1 cellular context compared by ENCODE assay signal in genomic region chr17:28357061-28357900, GRCh38.
TF ChIP-seq lines count a peak whose summit lies in the region.

A gene with protein sequence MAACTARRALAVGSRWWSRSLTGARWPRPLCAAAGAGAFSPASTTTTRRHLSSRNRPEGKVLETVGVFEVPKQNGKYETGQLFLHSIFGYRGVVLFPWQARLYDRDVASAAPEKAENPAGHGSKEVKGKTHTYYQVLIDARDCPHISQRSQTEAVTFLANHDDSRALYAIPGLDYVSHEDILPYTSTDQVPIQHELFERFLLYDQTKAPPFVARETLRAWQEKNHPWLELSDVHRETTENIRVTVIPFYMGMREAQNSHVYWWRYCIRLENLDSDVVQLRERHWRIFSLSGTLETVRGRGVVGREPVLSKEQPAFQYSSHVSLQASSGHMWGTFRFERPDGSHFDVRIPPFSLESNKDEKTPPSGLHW (minus strand): TSS chr17:28357527. CDS start chr17:28357448, 79 bp downstream.

TF ChIP-seq in HepG2, 621 proteins besides CTCF, POLR2A, EP300 and RAD21 (continued from another document and continues in another):
- peak; percentile 84; the same call in 1 of the 2 replicates for TF ChIP-seq ATF6 (CRISPR knock-in tag; conservative IDR thresholded peaks at IDR 0.05)
- TF ChIP-seq ZNF256 (CRISPR knock-in tag; conservative IDR thresholded peaks at IDR 0.05), result no peak; the same call in 1 of the 2 replicates
- peak; percentile 67 for TF ChIP-seq DBP (CRISPR knock-in tag; IDR thresholded peaks at IDR 0.05; ENCODE audit: not compliant biosample characterization)
- TF ChIP-seq CENPT (CRISPR knock-in tag; IDR thresholded peaks at IDR 0.05; ENCODE audit: low read depth), result peak; percentile 81; the same call in 1 of the 2 replicates
- TF ChIP-seq PRPF4 (IDR thresholded peaks at IDR 0.05; ENCODE audit: low read depth, low read length, poor library complexity, severe bottlenecking), result no peak
- peak; percentile 83; the same call in 1 of the 2 replicates for TF ChIP-seq ZZZ3 (CRISPR knock-in tag; IDR thresholded peaks at IDR 0.05; ENCODE audit: borderline replicate concordance)
- no peak for TF ChIP-seq EEA1 (CRISPR knock-in tag; IDR thresholded peaks at IDR 0.05; ENCODE audit: borderline replicate concordance)
- TF ChIP-seq YEATS2 (CRISPR knock-in tag; IDR thresholded peaks at IDR 0.05; ENCODE audit: borderline replicate concordance), result peak; percentile 96
- TF ChIP-seq U2AF1 (optimal IDR thresholded peaks at IDR 0.05; ENCODE audit: low read depth, low read length), result no peak
- TF ChIP-seq NFYC (CRISPR knock-in tag; IDR thresholded peaks at IDR 0.05), result peak; percentile 21
- TF ChIP-seq ZSCAN20 (CRISPR knock-in tag; IDR thresholded peaks at IDR 0.05; ENCODE audit: borderline replicate concordance), result no peak
- no peak for TF ChIP-seq FLYWCH1 (CRISPR knock-in tag; IDR thresholded peaks at IDR 0.05)
- TF ChIP-seq ZNF232 (CRISPR knock-in tag; IDR thresholded peaks at IDR 0.05; ENCODE audit: borderline replicate concordance), result no peak; the same call in 1 of the 2 replicates
- TF ChIP-seq NONO (IDR thresholded peaks at IDR 0.05), result no peak
- peak; percentile 89 for TF ChIP-seq NONO (CRISPR knock-in tag; conservative IDR thresholded peaks at IDR 0.05)
- TF ChIP-seq ZNF33B (CRISPR knock-in tag; IDR thresholded peaks at IDR 0.05), result 0 out of 2 replicates have a peak, but pooled peaks have one; percentile 24
- TF ChIP-seq, protein P1, sequence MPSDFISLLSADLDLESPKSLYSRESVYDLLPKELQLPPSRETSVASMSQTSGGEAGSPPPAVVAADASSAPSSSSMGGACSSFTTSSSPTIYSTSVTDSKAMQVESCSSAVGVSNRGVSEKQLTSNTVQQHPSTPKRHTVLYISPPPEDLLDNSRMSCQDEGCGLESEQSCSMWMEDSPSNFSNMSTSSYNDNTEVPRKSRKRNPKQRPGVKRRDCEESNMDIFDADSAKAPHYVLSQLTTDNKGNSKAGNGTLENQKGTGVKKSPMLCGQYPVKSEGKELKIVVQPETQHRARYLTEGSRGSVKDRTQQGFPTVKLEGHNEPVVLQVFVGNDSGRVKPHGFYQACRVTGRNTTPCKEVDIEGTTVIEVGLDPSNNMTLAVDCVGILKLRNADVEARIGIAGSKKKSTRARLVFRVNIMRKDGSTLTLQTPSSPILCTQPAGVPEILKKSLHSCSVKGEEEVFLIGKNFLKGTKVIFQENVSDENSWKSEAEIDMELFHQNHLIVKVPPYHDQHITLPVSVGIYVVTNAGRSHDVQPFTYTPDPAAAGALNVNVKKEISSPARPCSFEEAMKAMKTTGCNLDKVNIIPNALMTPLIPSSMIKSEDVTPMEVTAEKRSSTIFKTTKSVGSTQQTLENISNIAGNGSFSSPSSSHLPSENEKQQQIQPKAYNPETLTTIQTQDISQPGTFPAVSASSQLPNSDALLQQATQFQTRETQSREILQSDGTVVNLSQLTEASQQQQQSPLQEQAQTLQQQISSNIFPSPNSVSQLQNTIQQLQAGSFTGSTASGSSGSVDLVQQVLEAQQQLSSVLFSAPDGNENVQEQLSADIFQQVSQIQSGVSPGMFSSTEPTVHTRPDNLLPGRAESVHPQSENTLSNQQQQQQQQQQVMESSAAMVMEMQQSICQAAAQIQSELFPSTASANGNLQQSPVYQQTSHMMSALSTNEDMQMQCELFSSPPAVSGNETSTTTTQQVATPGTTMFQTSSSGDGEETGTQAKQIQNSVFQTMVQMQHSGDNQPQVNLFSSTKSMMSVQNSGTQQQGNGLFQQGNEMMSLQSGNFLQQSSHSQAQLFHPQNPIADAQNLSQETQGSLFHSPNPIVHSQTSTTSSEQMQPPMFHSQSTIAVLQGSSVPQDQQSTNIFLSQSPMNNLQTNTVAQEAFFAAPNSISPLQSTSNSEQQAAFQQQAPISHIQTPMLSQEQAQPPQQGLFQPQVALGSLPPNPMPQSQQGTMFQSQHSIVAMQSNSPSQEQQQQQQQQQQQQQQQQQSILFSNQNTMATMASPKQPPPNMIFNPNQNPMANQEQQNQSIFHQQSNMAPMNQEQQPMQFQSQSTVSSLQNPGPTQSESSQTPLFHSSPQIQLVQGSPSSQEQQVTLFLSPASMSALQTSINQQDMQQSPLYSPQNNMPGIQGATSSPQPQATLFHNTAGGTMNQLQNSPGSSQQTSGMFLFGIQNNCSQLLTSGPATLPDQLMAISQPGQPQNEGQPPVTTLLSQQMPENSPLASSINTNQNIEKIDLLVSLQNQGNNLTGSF (CRISPR knock-in tag; IDR thresholded peaks at IDR 0.05), result 0 out of 2 replicates have a peak, but pooled peaks have one; percentile 34
- peak; percentile 70; the same call in 1 of the 2 replicates for TF ChIP-seq ZNF704 (CRISPR knock-in tag; IDR thresholded peaks at IDR 0.05; ENCODE audit: borderline replicate concordance)
- TF ChIP-seq MNT (IDR thresholded peaks at IDR 0.05), result no peak
- peak; percentile 81; the same call in 2 of the 3 replicates for TF ChIP-seq MXI1 (IDR thresholded peaks at IDR 0.05; ENCODE audit: borderline replicate concordance, low read depth, low read length)
- TF ChIP-seq ZNF670 (CRISPR knock-in tag; IDR thresholded peaks at IDR 0.05; ENCODE audit: borderline replicate concordance), result peak; percentile 72; the same call in 1 of the 2 replicates
- no peak for TF ChIP-seq DNMT3B (CRISPR knock-in tag; conservative IDR thresholded peaks at IDR 0.05)
- TF ChIP-seq CREB1 (IDR thresholded peaks at IDR 0.05), result peak; percentile 59; the same call in 1 of the 2 replicates
- TF ChIP-seq CREB1 (CRISPR knock-in tag; IDR thresholded peaks at IDR 0.05), result peak; percentile 88
- TF ChIP-seq ATF1 (CRISPR knock-in tag; IDR thresholded peaks at IDR 0.05), result peak; percentile 75
- no peak for TF ChIP-seq MED8 (CRISPR knock-in tag; IDR thresholded peaks at IDR 0.05; ENCODE audit: insufficient replicate concordance)
- no peak for TF ChIP-seq ZNF496 (CRISPR knock-in tag; IDR thresholded peaks at IDR 0.05; ENCODE audit: insufficient replicate concordance)
- TF ChIP-seq ZNF784 (CRISPR knock-in tag; IDR thresholded peaks at IDR 0.05; ENCODE audit: borderline replicate concordance), result no peak
- no peak for TF ChIP-seq MATR3 (CRISPR knock-in tag; IDR thresholded peaks at IDR 0.05)
- TF ChIP-seq ATM (IDR thresholded peaks at IDR 0.05; ENCODE audit: borderline replicate concordance), result no peak
- no peak for TF ChIP-seq NFE2L2 (IDR thresholded peaks at IDR 0.05; ENCODE audit: low read length)
- TF ChIP-seq GABPB1 (CRISPR knock-in tag; IDR thresholded peaks at IDR 0.05), result peak; percentile 98
- TF ChIP-seq TBX3 (IDR thresholded peaks at IDR 0.05; ENCODE audit: borderline replicate concordance), result no peak
- no peak for TF ChIP-seq GPN1 (CRISPR knock-in tag; IDR thresholded peaks at IDR 0.05; ENCODE audit: borderline replicate concordance)
- no peak for TF ChIP-seq ZNF12 (CRISPR knock-in tag; IDR thresholded peaks at IDR 0.05)
- no peak for TF ChIP-seq ZNF274 (CRISPR knock-in tag; IDR thresholded peaks at IDR 0.05)
- TF ChIP-seq CREBL2 (CRISPR knock-in tag; IDR thresholded peaks at IDR 0.05; ENCODE audit: borderline replicate concordance), result no peak
- no peak for TF ChIP-seq ZSCAN9 (CRISPR knock-in tag; IDR thresholded peaks at IDR 0.05; ENCODE audit: borderline replicate concordance)
- TF ChIP-seq HNF4G (IDR thresholded peaks at IDR 0.05; ENCODE audit: borderline replicate concordance, low read depth, low read length), result no peak
- peak; percentile 78 for TF ChIP-seq HNF4G (CRISPR knock-in tag; IDR thresholded peaks at IDR 0.05; ENCODE audit: borderline replicate concordance, low read depth)
- no peak for TF ChIP-seq SYNCRIP (IDR thresholded peaks at IDR 0.05; ENCODE audit: insufficient read depth, low read depth, low read length)
- TF ChIP-seq, protein P2, sequence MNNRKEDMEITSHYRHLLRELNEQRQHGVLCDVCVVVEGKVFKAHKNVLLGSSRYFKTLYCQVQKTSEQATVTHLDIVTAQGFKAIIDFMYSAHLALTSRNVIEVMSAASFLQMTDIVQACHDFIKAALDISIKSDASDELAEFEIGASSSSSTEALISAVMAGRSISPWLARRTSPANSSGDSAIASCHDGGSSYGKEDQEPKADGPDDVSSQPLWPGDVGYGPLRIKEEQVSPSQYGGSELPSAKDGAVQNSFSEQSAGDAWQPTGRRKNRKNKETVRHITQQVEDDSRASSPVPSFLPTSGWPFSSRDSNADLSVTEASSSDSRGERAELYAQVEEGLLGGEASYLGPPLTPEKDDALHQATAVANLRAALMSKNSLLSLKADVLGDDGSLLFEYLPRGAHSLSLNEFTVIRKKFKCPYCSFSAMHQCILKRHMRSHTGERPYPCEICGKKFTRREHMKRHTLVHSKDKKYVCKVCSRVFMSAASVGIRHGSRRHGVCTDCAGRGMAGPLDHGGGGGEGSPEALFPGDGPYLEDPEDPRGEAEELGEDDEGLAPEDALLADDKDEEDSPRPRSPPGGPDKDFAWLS (CRISPR knock-in tag; IDR thresholded peaks at IDR 0.05; ENCODE audit: borderline replicate concordance), result no peak
- TF ChIP-seq MXD3 (CRISPR knock-in tag; IDR thresholded peaks at IDR 0.05), result peak; percentile 88
- TF ChIP-seq CERS6 (CRISPR knock-in tag; IDR thresholded peaks at IDR 0.05), result no peak
- 0 out of 2 replicates have a peak, but pooled peaks have one; percentile 34 for TF ChIP-seq ZNF782 (CRISPR knock-in tag; IDR thresholded peaks at IDR 0.05; ENCODE audit: borderline replicate concordance)
- TF ChIP-seq GRHL1 (CRISPR knock-in tag; conservative IDR thresholded peaks at IDR 0.05), result no peak
